In genomic region chr21:33914188-33914587, GRCh38 we compare ENCODE assay signal across 1 cellular context.
TF ChIP-seq lines count a peak whose summit lies in the region.

No MANE protein-coding gene starts in this region.

TF ChIP-seq in IMR-90, 13 proteins besides CTCF, POLR2A, EP300 and RAD21 (continued from another document):
- TF ChIP-seq, protein P1, sequence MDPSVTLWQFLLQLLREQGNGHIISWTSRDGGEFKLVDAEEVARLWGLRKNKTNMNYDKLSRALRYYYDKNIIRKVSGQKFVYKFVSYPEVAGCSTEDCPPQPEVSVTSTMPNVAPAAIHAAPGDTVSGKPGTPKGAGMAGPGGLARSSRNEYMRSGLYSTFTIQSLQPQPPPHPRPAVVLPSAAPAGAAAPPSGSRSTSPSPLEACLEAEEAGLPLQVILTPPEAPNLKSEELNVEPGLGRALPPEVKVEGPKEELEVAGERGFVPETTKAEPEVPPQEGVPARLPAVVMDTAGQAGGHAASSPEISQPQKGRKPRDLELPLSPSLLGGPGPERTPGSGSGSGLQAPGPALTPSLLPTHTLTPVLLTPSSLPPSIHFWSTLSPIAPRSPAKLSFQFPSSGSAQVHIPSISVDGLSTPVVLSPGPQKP (IDR thresholded peaks at IDR 0.05; ENCODE audit: borderline replicate concordance, low read depth, low read length) = no peak
- TF ChIP-seq CEBPB (IDR thresholded peaks at IDR 0.05; ENCODE audit: low read depth, low read length) = no peak
